In the genomic region with DNA sequence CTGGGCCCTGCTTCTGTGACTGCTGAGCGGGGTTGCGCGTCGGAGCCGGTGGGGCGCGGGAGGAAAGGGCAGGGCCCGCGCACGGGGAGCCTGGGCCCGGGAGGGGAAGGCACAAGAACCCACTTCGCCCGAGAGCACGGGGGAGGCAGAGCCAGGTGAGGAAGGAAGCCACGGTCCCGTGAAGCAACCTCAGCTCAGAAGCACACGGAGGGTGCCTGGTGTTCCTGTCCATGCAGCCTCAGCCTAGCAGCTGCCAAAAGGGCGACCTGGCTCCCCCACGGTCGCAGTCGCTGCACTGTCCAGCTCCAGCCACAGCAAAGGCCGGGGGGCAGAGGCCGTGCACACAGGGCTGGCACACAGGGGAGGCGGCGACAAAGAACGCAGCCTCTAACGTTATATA, we compare ENCODE assay signal across 11 cellular contexts. TPM values are rescaled to one million over a fixed set of nuclear protein-coding genes. Genes with fewer than 3 reads are reported as not detected.
DNase-seq lines count a peak whose midpoint lies in the region; ATAC-seq and TF ChIP-seq lines count a peak whose summit lies in the region.
"Had no signal": no experiment of that assay in that cellular context is flagged by ENCODE, and none has a peak within 500 bp of the region (broad histone marks: within the 10 kb centered on the region; RNA-seq: fewer than 3 reads in every experiment).

No MANE protein-coding gene starts in this region.

- no peak for ATAC-seq in HG03139 (IDR thresholded peaks at IDR 0.05; ENCODE audit: unreplicated experiment)
- no peak for ATAC-seq in GM21619 (IDR thresholded peaks at IDR 0.05; ENCODE audit: unreplicated experiment)
- no peak for ATAC-seq in HG02759 (IDR thresholded peaks at IDR 0.05; ENCODE audit: unreplicated experiment)

- H3K27ac Mint-ChIP-seq in T-helper 1 cell treated with Interleukin-12 subunit alpha and Interleukin-12 subunit beta and Interleukin-4 antibody, amounts not matched to agents 30 μg/mL and 1 μg/mL, for 36 hours, result peak overlapping the region; percentile 77

- 69 to 82% methylated on average over 17 to 19 of the region's 27 CpGs for WGBS in esophagus squamous epithelium, 2 donors

- peaks cover 29% of the 10 kb centered on the region for H3K36me3 Mint-ChIP-seq in T-helper 1 cell treated with Interleukin-12 subunit alpha and Interleukin-12 subunit beta and Interleukin-4 antibody, amounts not matched to agents 30 μg/mL and 1 μg/mL, for 36 hours (ENCODE audit: low read depth)

- peak overlapping the region; percentile 7 for H3K4me3 Mint-ChIP-seq in T-helper 1 cell treated with Interleukin-12 subunit alpha and Interleukin-12 subunit beta and Interleukin-4 antibody, amounts not matched to agents 30 μg/mL and 1 μg/mL, for 36 hours

- H3K9me3 Mint-ChIP-seq in T-helper 1 cell treated with Interleukin-12 subunit alpha and Interleukin-12 subunit beta and Interleukin-4 antibody, amounts not matched to agents 30 μg/mL and 1 μg/mL, for 36 hours, result no peaks in the 10 kb centered on the region

- DNase-seq in activated gamma-delta T cell treated with Interleukin-2 at 50 U/mL for 16 hours, result peak; percentile 46
- DNase-seq in activated gamma-delta T cell (lab: John Stamatoyannopoulos, UW), result no peak
- DNase-seq in esophagus squamous epithelium (lab: John Stamatoyannopoulos, UW), result no peak
- DNase-seq: anterior cingulate cortex; NCI-H1694; NK-92 treated with Interleukin-12 subunit alpha and Interleukin-12 subunit beta, amount 100 ng/mL, for 24 hours had no signal

- peaks cover 61 to 100% (median 88%) of the 10 kb centered on the region in 3 donors for H3K4me1 ChIP-seq in esophagus squamous epithelium
- peaks cover 25 to 90% (median 83%) of the 10 kb centered on the region in 5 donors for H3K4me1 ChIP-seq in subcutaneous abdominal adipose tissue (ENCODE audit: control insufficient read depth in 5 of 5, insufficient read depth in 5 of 5, low read length in 5 of 5)

- H3K27me3 ChIP-seq in esophagus squamous epithelium, result no peaks in the 10 kb centered on the region
- peaks cover 0 to 2% (median 0%) of the 10 kb centered on the region in 5 donors for H3K27me3 ChIP-seq in subcutaneous abdominal adipose tissue (ENCODE audit: control insufficient read depth in 5 of 5, insufficient read depth in 4 of 5, low read length in 5 of 5)

- no peaks in the 10 kb centered on the region for H3K27me3 Mint-ChIP-seq in T-helper 1 cell treated with Interleukin-12 subunit alpha and Interleukin-12 subunit beta and Interleukin-4 antibody, amounts not matched to agents 30 μg/mL and 1 μg/mL, for 36 hours (ENCODE audit: low read depth)

- H3K9me3 ChIP-seq in esophagus squamous epithelium (no peaks in the 10 kb centered on the region), subcutaneous abdominal adipose tissue (ENCODE audit: control insufficient read depth in 5 of 5, low read length in 5 of 5) (no peaks in the 10 kb centered on the region)

- H3K36me3 ChIP-seq in esophagus squamous epithelium (peaks cover 3 to 38% (median 13%) of the 10 kb centered on the region in 3 donors), subcutaneous abdominal adipose tissue (ENCODE audit: control insufficient read depth in 5 of 5, insufficient read depth in 5 of 5, low read length in 5 of 5) (peaks cover 0 to 61% (median 41%) of the 10 kb centered on the region in 5 donors)

- TF ChIP-seq CTCF in esophagus squamous epithelium (IDR thresholded peaks at IDR 0.05), result no peak

- intact Hi-C loops in esophagus squamous epithelium (cut with DNase I), result loop anchor here (5.0 kb wide), 1 partner anchor 159 kb away; a partner anchor contains a TSS

- no peak for TF ChIP-seq POLR2A in esophagus squamous epithelium (IDR thresholded peaks at IDR 0.05)

- peak overlapping the region; percentile 49 to 94 (median 88) for H3K27ac ChIP-seq in esophagus squamous epithelium
- peak overlapping the region; percentile 83 for H3K27ac ChIP-seq in subcutaneous abdominal adipose tissue (ENCODE audit: low read depth, low read length)

- H3K9ac ChIP-seq in subcutaneous abdominal adipose tissue (ENCODE audit: low read length in 5 of 5), result peak overlapping the region in 2 of 5 donors; percentile 35 to 38

- H3K4me3 ChIP-seq in esophagus squamous epithelium (no peak overlapping the region), subcutaneous abdominal adipose tissue (ENCODE audit: low read depth in 1 of 5, low read length in 5 of 5) (no peak overlapping the region)

- peaks cover 68% of the 10 kb centered on the region for H3K4me1 Mint-ChIP-seq in T-helper 1 cell treated with Interleukin-12 subunit alpha and Interleukin-12 subunit beta and Interleukin-4 antibody, amounts not matched to agents 30 μg/mL and 1 μg/mL, for 36 hours (ENCODE audit: low read depth)

RNA-seq across cellular contexts. Expression of a gene that starts 9.3 kb away (rescaled TPM):
- total RNA-seq in esophagus squamous epithelium, result 10 to 100 TPM; 16.4 to 48.5 (median 25.0) TPM

RNA-seq across cellular contexts. Expression of a gene that starts 24.7 kb away (rescaled TPM):
- 10 to 100 TPM; 29.5 to 44.0 (median 31.8) TPM for total RNA-seq in esophagus squamous epithelium

RNA-seq across cellular contexts. Expression of a gene that starts 43.4 kb away (rescaled TPM):
- total RNA-seq in esophagus squamous epithelium, result 10 to 100 TPM; 14.9 to 23.3 (median 17.0) TPM

RNA-seq across cellular contexts. Expression of a gene that starts 50.7 kb away (rescaled TPM):
- total RNA-seq in esophagus squamous epithelium, result 1 to 10 TPM; 3.6 to 9.0 (median 6.1) TPM
